ENCODE assay signal across 13 cellular contexts in genomic region chr12:95545731-95546490, GRCh38. TPM values are rescaled to one million over a fixed set of nuclear protein-coding genes. Genes with fewer than 3 reads are reported as not detected.
DNase-seq lines count a peak whose midpoint lies in the region; ATAC-seq and TF ChIP-seq lines count a peak whose summit lies in the region.
"Had no signal": no experiment of that assay in that cellular context is flagged by ENCODE, and none has a peak within 500 bp of the region (broad histone marks: within the 10 kb centered on the region; RNA-seq: fewer than 3 reads in every experiment).

No MANE protein-coding gene starts in this region.

- ATAC-seq in activated CD8-positive, alpha-beta T cell treated with anti-CD3 and anti-CD28 coated beads for 36 hours = no peak
- no peak for ATAC-seq in activated CD8-positive, alpha-beta T cell treated with anti-CD3 and anti-CD28 coated beads, Interleukin-2, amount 10 ng/mL, durations not matched to agents 7 days and 5 days
- ATAC-seq: activated CD4-positive, alpha-beta T cell treated with anti-CD3 and anti-CD28 coated beads for 36 hours had no signal

- TF ChIP-seq CTCF in activated CD8-positive, alpha-beta T cell treated with anti-CD3 and anti-CD28 coated beads for 36 hours (IDR thresholded peaks at IDR 0.05) = no peak
- TF ChIP-seq CTCF in brain (conservative IDR thresholded peaks at IDR 0.05) = no peak

- DNase-seq in activated CD8-positive, alpha-beta T cell treated with anti-CD3 and anti-CD28 coated beads for 36 hours = no peak
- no peak for DNase-seq in activated CD8-positive, alpha-beta T cell treated with anti-CD3 and anti-CD28 coated beads, Interleukin-2, amount 10 ng/mL, durations not matched to agents 7 days and 5 days
- DNase-seq in NCI-H2029 treated with DMSO at 0.1 percent for 48 hours (lab: John Stamatoyannopoulos, UW) (peak; percentile 78), pulmonary artery endothelial cell (ENCODE audit: low read depth, low spot score) (peak; percentile 4), GOT3 (lab: John Stamatoyannopoulos, UW) (no peak), KBM-7 (no peak)
- no peak for DNase-seq in effector CD8-positive, alpha-beta T cell (lab: John Stamatoyannopoulos, UW)
- DNase-seq: activated CD4-positive, alpha-beta T cell treated with anti-CD3 and anti-CD28 coated beads for 36 hours; effector CD4-positive, alpha-beta T cell; MM.1S; stimulated activated CD4-positive, alpha-beta T cell treated with anti-CD3 and anti-CD28 coated beads, Interleukin-2, amount 100 ng/mL, for 24 hours had no signal

- peaks cover 24% of the 10 kb centered on the region for H3K4me1 Mint-ChIP-seq in activated CD8-positive, alpha-beta T cell treated with anti-CD3 and anti-CD28 coated beads for 36 hours (ENCODE audit: low read depth)
- peaks cover 34% of the 10 kb centered on the region for H3K4me1 Mint-ChIP-seq in activated CD8-positive, alpha-beta T cell treated with anti-CD3 and anti-CD28 coated beads, Interleukin-2, amount 10 ng/mL, durations not matched to agents 7 days and 5 days (ENCODE audit: low read depth)
- H3K4me1 Mint-ChIP-seq in brain = peaks cover 34% of the 10 kb centered on the region

- in situ Hi-C loops in KBM-7 (cut with MboI; ENCODE audit: low pct_unique_long_range_greater_than_20kb, low sequenced_read_pairs) = loop anchor here (25.0 kb wide), 1 partner anchor 434 kb away; no protein-coding TSS in a partner anchor

- peaks cover 9% of the 10 kb centered on the region for H3K36me3 Mint-ChIP-seq in activated CD8-positive, alpha-beta T cell treated with anti-CD3 and anti-CD28 coated beads for 36 hours (ENCODE audit: low read depth)
- H3K36me3 Mint-ChIP-seq in activated CD8-positive, alpha-beta T cell treated with anti-CD3 and anti-CD28 coated beads, Interleukin-2, amount 10 ng/mL, durations not matched to agents 7 days and 5 days (ENCODE audit: low read depth) = peaks cover 12% of the 10 kb centered on the region
- peaks cover 6% of the 10 kb centered on the region for H3K36me3 Mint-ChIP-seq in brain

- H3K4me3 Mint-ChIP-seq in activated CD8-positive, alpha-beta T cell treated with anti-CD3 and anti-CD28 coated beads for 36 hours = peak overlapping the region; percentile 26
- H3K4me3 Mint-ChIP-seq in activated CD8-positive, alpha-beta T cell treated with anti-CD3 and anti-CD28 coated beads, Interleukin-2, amount 10 ng/mL, durations not matched to agents 7 days and 5 days = no peak overlapping the region
- peak overlapping the region; percentile 2 to 94 (median 45) for H3K4me3 Mint-ChIP-seq in brain
- H3K4me3 Mint-ChIP-seq: activated CD4-positive, alpha-beta T cell treated with anti-CD3 and anti-CD28 coated beads for 36 hours had no signal

- intact Hi-C loops in activated CD8-positive, alpha-beta T cell treated with anti-CD3 and anti-CD28 coated beads for 36 hours (cut with micrococcal nuclease) = no loop called here

- CTCF ChIA-PET in activated CD8-positive, alpha-beta T cell treated with anti-CD3 and anti-CD28 coated beads for 36 hours (lab: Charles Lee) = no interaction called here
- CTCF ChIA-PET in activated CD8-positive, alpha-beta T cell treated with anti-CD3 and anti-CD28 coated beads, Interleukin-2, amount 10 ng/mL, durations not matched to agents 7 days and 5 days (lab: Charles Lee) = interaction anchor here (0.7 kb wide), 1 partner anchor 11 kb away, joined by 3 read pairs; no protein-coding TSS in a partner anchor

- peaks cover 6% of the 10 kb centered on the region for H3K9me3 Mint-ChIP-seq in activated CD8-positive, alpha-beta T cell treated with anti-CD3 and anti-CD28 coated beads for 36 hours
- H3K9me3 Mint-ChIP-seq in activated CD8-positive, alpha-beta T cell treated with anti-CD3 and anti-CD28 coated beads, Interleukin-2, amount 10 ng/mL, durations not matched to agents 7 days and 5 days (ENCODE audit: insufficient read depth) = no peaks in the 10 kb centered on the region
- H3K9me3 Mint-ChIP-seq in brain = peaks cover 5 to 9% (median 7%) of the 10 kb centered on the region in 5 experiments

- H3K27ac Mint-ChIP-seq in activated CD8-positive, alpha-beta T cell treated with anti-CD3 and anti-CD28 coated beads for 36 hours = no peak overlapping the region
- H3K27ac Mint-ChIP-seq in activated CD8-positive, alpha-beta T cell treated with anti-CD3 and anti-CD28 coated beads, Interleukin-2, amount 10 ng/mL, durations not matched to agents 7 days and 5 days = no peak overlapping the region
- H3K27ac Mint-ChIP-seq in brain = no peak overlapping the region
- H3K27ac Mint-ChIP-seq: activated CD4-positive, alpha-beta T cell treated with anti-CD3 and anti-CD28 coated beads for 36 hours had no signal

- peaks cover 5% of the 10 kb centered on the region for H3K27me3 Mint-ChIP-seq in activated CD8-positive, alpha-beta T cell treated with anti-CD3 and anti-CD28 coated beads for 36 hours
- H3K27me3 Mint-ChIP-seq in activated CD8-positive, alpha-beta T cell treated with anti-CD3 and anti-CD28 coated beads, Interleukin-2, amount 10 ng/mL, durations not matched to agents 7 days and 5 days (ENCODE audit: low read depth) = peaks cover 7% of the 10 kb centered on the region
- peaks cover 29% of the 10 kb centered on the region for H3K27me3 Mint-ChIP-seq in brain

- POLR2A ChIA-PET in activated CD8-positive, alpha-beta T cell treated with anti-CD3 and anti-CD28 coated beads for 36 hours (lab: Charles Lee) = no interaction called here
- POLR2A ChIA-PET in activated CD8-positive, alpha-beta T cell treated with anti-CD3 and anti-CD28 coated beads, Interleukin-2, amount 10 ng/mL, durations not matched to agents 7 days and 5 days (lab: Charles Lee) = no interaction called here

RNA-seq across cellular contexts. Expression of gene USP44, which starts 5.4 kb away (rescaled TPM):
- total RNA-seq in activated CD8-positive, alpha-beta T cell treated with anti-CD3 and anti-CD28 coated beads for 36 hours = 10 to 100 TPM; 15.2 to 15.5 TPM
- total RNA-seq in activated CD8-positive, alpha-beta T cell treated with anti-CD3 and anti-CD28 coated beads, Interleukin-2, amount 10 ng/mL, durations not matched to agents 7 days and 5 days = 10 to 100 TPM; 17.1 to 18.9 TPM
- 0.20 TPM for polyA plus RNA-seq in brain (ENCODE audit: insufficient read depth, low read depth, low replicate concordance)
- 0.53 and 1.1 TPM in 2 replicates for total RNA-seq in pulmonary artery endothelial cell
- total RNA-seq: myocyte had no signal

Comparison
In these comparisons a context has a peak if more than half of its experiments do, and no peak if none do; other contexts are left out.
1. DNase-seq: peak in NCI-H2029 treated with DMSO at 0.1 percent for 48 hours (single experiment) and pulmonary artery endothelial cell (single experiment); none in activated CD8-positive, alpha-beta T cell treated with anti-CD3 and anti-CD28 coated beads for 36 hours (single experiment), activated CD8-positive, alpha-beta T cell treated with anti-CD3 and anti-CD28 coated beads, Interleukin-2, amount 10 ng/mL, durations not matched to agents 7 days and 5 days (single experiment), GOT3 (single experiment), KBM-7 (single experiment) and effector CD8-positive, alpha-beta T cell (single experiment).